Comparison of ENCODE assay signal across 8 cellular contexts in the genomic region with DNA sequence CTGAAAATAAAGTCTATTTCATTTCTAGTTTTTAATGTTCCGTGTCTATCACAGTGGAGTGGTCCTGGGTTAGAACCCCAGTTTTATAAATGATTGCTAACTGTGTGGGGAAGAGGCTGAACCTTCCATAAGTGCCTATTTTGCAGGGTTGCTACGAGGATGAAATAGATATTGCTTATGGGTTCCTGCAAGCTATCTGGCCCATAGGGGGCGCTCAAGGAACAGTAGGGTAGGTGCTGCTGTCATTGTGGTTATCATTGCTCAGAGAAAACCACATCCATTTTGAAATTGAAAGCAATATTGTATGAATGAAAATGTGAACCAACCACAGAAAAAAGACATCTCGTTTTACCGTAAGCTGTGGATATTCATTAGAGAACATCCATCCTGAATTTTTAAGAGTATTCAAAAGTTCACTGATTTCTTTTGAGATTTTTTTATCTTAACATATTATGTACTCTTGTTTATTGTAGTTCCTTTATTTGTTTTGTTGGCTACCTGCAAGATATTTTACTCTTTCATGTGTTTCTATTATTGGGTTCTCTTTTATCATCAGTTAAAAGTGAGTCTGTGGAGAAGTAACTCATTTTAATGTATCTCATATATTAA.
DNase-seq lines count a peak whose midpoint lies in the region; ATAC-seq and TF ChIP-seq lines count a peak whose summit lies in the region.

No MANE protein-coding gene starts in this region.

- peak; percentile 51 to 74 (median 62) for TF ChIP-seq CTCF in nephron (IDR thresholded peaks at IDR 0.05; ENCODE audit: unreplicated experiment in 3 of 3)

- H3K9ac ChIP-seq in NT2/D1 (ENCODE audit: insufficient read length, low read depth) = no peak overlapping the region

- peak; percentile 90 for ATAC-seq in GM21447 (IDR thresholded peaks at IDR 0.05; ENCODE audit: unreplicated experiment)
- ATAC-seq in esophagus mucosa = peak; percentile 72
- ATAC-seq in stimulated activated naive CD8-positive, alpha-beta T cell treated with anti-CD3 and anti-CD28 coated beads, Interleukin-15, amount 100 ng/mL, for 72 hours = peak; percentile 95

- H3K27me3 ChIP-seq in NT2/D1 (ENCODE audit: insufficient read depth, insufficient read length) = no peaks in the 10 kb centered on the region

- H3K4me1 ChIP-seq in NT2/D1 (ENCODE audit: insufficient read depth, insufficient read length) = no peaks in the 10 kb centered on the region

- no peaks in the 10 kb centered on the region for H3K4me1 Mint-ChIP-seq in nephron
- H3K4me1 Mint-ChIP-seq in stimulated activated naive CD8-positive, alpha-beta T cell treated with anti-CD3 and anti-CD28 coated beads, Interleukin-15, amount 100 ng/mL, for 72 hours = peaks cover 5% of the 10 kb centered on the region

- no peaks in the 10 kb centered on the region for H3K9me3 ChIP-seq in NT2/D1 (ENCODE audit: insufficient read depth, low read length)

- no peak overlapping the region for H3K27ac Mint-ChIP-seq in nephron
- H3K27ac Mint-ChIP-seq in stimulated activated naive CD8-positive, alpha-beta T cell treated with anti-CD3 and anti-CD28 coated beads, Interleukin-15, amount 100 ng/mL, for 72 hours = no peak overlapping the region

- no peaks in the 10 kb centered on the region for H3K9me3 Mint-ChIP-seq in nephron
- H3K9me3 Mint-ChIP-seq in stimulated activated naive CD8-positive, alpha-beta T cell treated with anti-CD3 and anti-CD28 coated beads, Interleukin-15, amount 100 ng/mL, for 72 hours = no peaks in the 10 kb centered on the region

- no peak overlapping the region for H3K4me3 ChIP-seq in NT2/D1 (ENCODE audit: insufficient read length, low read depth)

- DNase-seq in DMS153 (lab: John Stamatoyannopoulos, UW) (peak; percentile 2), HS-5 (ENCODE audit: low read depth) (peak; percentile 29), NT2/D1 (ENCODE audit: low read depth, low spot score) (peak; percentile 56)
- DNase-seq in activated CD8-positive, alpha-beta memory T cell treated with anti-CD3 and anti-CD28 coated beads, Interleukin-2, amount 50 U/mL, for 1 hour (ENCODE audit: extremely low read depth) = peak; percentile 51
- DNase-seq in stimulated activated naive CD8-positive, alpha-beta T cell treated with anti-CD3 and anti-CD28 coated beads, Interleukin-15, amount 100 ng/mL, for 72 hours = peak; percentile 78 to 85

- peaks cover 6% of the 10 kb centered on the region for H3K36me3 Mint-ChIP-seq in nephron (ENCODE audit: low read depth)

- H3K36me3 ChIP-seq in NT2/D1 (ENCODE audit: insufficient read depth, insufficient read length, low read length) = no peaks in the 10 kb centered on the region

- H3K27me3 Mint-ChIP-seq in nephron (ENCODE audit: low read depth) = no peaks in the 10 kb centered on the region
- peaks cover 47% of the 10 kb centered on the region for H3K27me3 Mint-ChIP-seq in stimulated activated naive CD8-positive, alpha-beta T cell treated with anti-CD3 and anti-CD28 coated beads, Interleukin-15, amount 100 ng/mL, for 72 hours

- H3K4me3 Mint-ChIP-seq in nephron = no peak overlapping the region
- H3K4me3 Mint-ChIP-seq in stimulated activated naive CD8-positive, alpha-beta T cell treated with anti-CD3 and anti-CD28 coated beads, Interleukin-15, amount 100 ng/mL, for 72 hours = no peak overlapping the region

Comparison
In these comparisons a context has a peak if more than half of its experiments do, and no peak if none do; other contexts are left out.
1. DNase-seq: peak in every context shown above with its lines; median percentile 82 in stimulated activated naive CD8-positive, alpha-beta T cell treated with anti-CD3 and anti-CD28 coated beads, Interleukin-15, amount 100 ng/mL, for 72 hours; 56 in NT2/D1; 51 in activated CD8-positive, alpha-beta memory T cell treated with anti-CD3 and anti-CD28 coated beads, Interleukin-2, amount 50 U/mL, for 1 hour; 29 in HS-5; 2 in DMS153.